Comparison of ENCODE assay signal across 13 cellular contexts in genomic region chr5:17425385-17426070, GRCh38.
DNase-seq lines count a peak whose midpoint lies in the region; ATAC-seq and TF ChIP-seq lines count a peak whose summit lies in the region.
"Had no signal": no experiment of that assay in that cellular context is flagged by ENCODE, and none has a peak within 500 bp of the region (broad histone marks: within the 10 kb centered on the region; RNA-seq: fewer than 3 reads in every experiment).

No MANE protein-coding gene starts in this region.

- H3K9ac ChIP-seq in MM.1S (ENCODE audit: low read length), result no peak overlapping the region

- no peak overlapping the region for H3K4me3 Mint-ChIP-seq in type B pancreatic cell
- H3K4me3 Mint-ChIP-seq: T-helper 2 cell treated with Interferon-gamma antibody and Interleukin-4, amounts not matched to agents 5 μg/mL and 100 μg/mL, for 36 hours had no signal

- no peaks in the 10 kb centered on the region for H3K36me3 Mint-ChIP-seq in type B pancreatic cell

- peak overlapping the region; percentile 10; the same call in 1 of the 2 replicates for H3K4me3 ChIP-seq in MM.1S (ENCODE audit: low read length)

- TF ChIP-seq CTCF in GM13977 (IDR thresholded peaks at IDR 0.05; ENCODE audit: extremely low read depth, insufficient read depth, missing control alignments), result no peak
- no peak for TF ChIP-seq CTCF in MM.1S (IDR thresholded peaks at IDR 0.05; ENCODE audit: low read length)
- no peak for TF ChIP-seq CTCF in type B pancreatic cell (conservative IDR thresholded peaks at IDR 0.05)

- peak; percentile 32 for DNase-seq in GM13977 (ENCODE audit: low spot score)
- peak; percentile 57 for DNase-seq in MM.1S
- DNase-seq in type B pancreatic cell (ENCODE audit: extremely low spot score, unreplicated experiment), result no peak
- no peak for DNase-seq in NCI-H187 treated with DMSO at 0.1 percent for 48 hours (lab: John Stamatoyannopoulos, UW)
- DNase-seq in sciatic nerve (ENCODE audit: low spot score), result no peak
- DNase-seq: DMS 273 treated with DMSO at 0.1 percent for 48 hours, Kasumi-1, NCI-H2029 treated with DMSO at 0.1 percent for 48 hours, NCI-H510A, SIG-M5 had no signal

- H2AFZ ChIP-seq in MM.1S (ENCODE audit: low read length), result no peak overlapping the region

- H3K27ac Mint-ChIP-seq in type B pancreatic cell, result peak overlapping the region; percentile 84
- H3K27ac Mint-ChIP-seq: T-helper 2 cell treated with Interferon-gamma antibody and Interleukin-4, amounts not matched to agents 5 μg/mL and 100 μg/mL, for 36 hours had no signal

- H4K20me1 ChIP-seq in MM.1S (ENCODE audit: insufficient read depth, low read length), result no peaks in the 10 kb centered on the region

- no peaks in the 10 kb centered on the region for H3K79me2 ChIP-seq in MM.1S (ENCODE audit: low read length)

- H3K27me3 Mint-ChIP-seq in type B pancreatic cell, result no peaks in the 10 kb centered on the region

- no peaks in the 10 kb centered on the region for H3K9me3 ChIP-seq in MM.1S (replicated peaks; ENCODE audit: insufficient read depth, low read length)

- intact Hi-C loops in sciatic nerve (cut with DNase I), result no loop called here

- H3K9me2 ChIP-seq in MM.1S (replicated peaks; ENCODE audit: insufficient read depth, low read length), result no peaks in the 10 kb centered on the region

- H3K4me1 Mint-ChIP-seq in type B pancreatic cell (ENCODE audit: unreplicated experiment), result peaks cover 12% of the 10 kb centered on the region

- ATAC-seq in HG02610 (IDR thresholded peaks at IDR 0.05; ENCODE audit: unreplicated experiment), result peak; percentile 75
- ATAC-seq in HG02981 (IDR thresholded peaks at IDR 0.05; ENCODE audit: unreplicated experiment), result no peak
- no peak for ATAC-seq in sciatic nerve

- H3F3A ChIP-seq in MM.1S (ENCODE audit: insufficient read depth, low read length), result peaks cover 14% of the 10 kb centered on the region; the same call in 1 of the 2 replicates

- H3K27me3 ChIP-seq in MM.1S (replicated peaks; ENCODE audit: insufficient read depth, low read length), result peaks cover 21% of the 10 kb centered on the region; the same call in 1 of the 2 replicates

- no peaks in the 10 kb centered on the region for H3K36me3 ChIP-seq in MM.1S (replicated peaks; ENCODE audit: insufficient read depth, low read length)

- no peak overlapping the region for H3K27ac ChIP-seq in MM.1S (ENCODE audit: low read length)

- in situ Hi-C loops in GM13977 (cut with MboI; ENCODE audit: low pct_unique_long_range_greater_than_20kb, low sequenced_read_pairs, unreplicated experiment), result no loop called here

- H3K9me3 Mint-ChIP-seq in type B pancreatic cell, result no peaks in the 10 kb centered on the region

- peak overlapping the region; percentile 51 for H3K4me2 ChIP-seq in MM.1S (ENCODE audit: low read depth, low read length)

- peaks cover 19% of the 10 kb centered on the region for H3K4me1 ChIP-seq in MM.1S (ENCODE audit: low read length)

Comparison
In these comparisons a context has a peak if more than half of its experiments do, and no peak if none do; other contexts are left out.
1. DNase-seq: peak in GM13977 (single experiment) and MM.1S (single experiment); none in type B pancreatic cell (single experiment), NCI-H187 treated with DMSO at 0.1 percent for 48 hours (single experiment) and sciatic nerve (single experiment).